ENCODE assay signal across 10 cellular contexts in the genomic region with DNA sequence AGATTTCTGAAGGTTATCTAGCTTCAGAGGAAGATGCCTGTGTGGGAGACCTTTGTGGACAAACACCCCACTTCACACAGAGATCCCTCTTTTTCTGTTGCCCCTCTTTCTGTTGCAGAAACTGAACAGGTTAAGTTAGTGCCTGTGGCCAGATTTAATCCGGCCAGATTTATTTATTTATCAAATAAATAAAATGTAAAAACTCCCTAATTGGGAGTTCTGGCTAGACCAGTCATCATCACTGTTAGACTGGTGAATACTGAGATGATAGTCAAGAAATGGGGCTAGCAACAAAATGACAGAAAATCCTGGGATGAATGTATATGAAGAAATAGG. TPM values are rescaled to one million over a fixed set of nuclear protein-coding genes. Genes with fewer than 3 reads are reported as not detected.
A peak's percentile ranks its signal among the peaks of the same experiment; 100 is the strongest.
DNase-seq lines count a peak whose midpoint lies in the region; ATAC-seq and TF ChIP-seq lines count a peak whose summit lies in the region.
"Had no signal": no experiment of that assay in that cellular context is flagged by ENCODE, and none has a peak within 500 bp of the region (broad histone marks: within the 10 kb centered on the region; RNA-seq: fewer than 3 reads in every experiment).

No MANE protein-coding gene starts in this region.

- H3K36me3 ChIP-seq in iPS-18a (ENCODE audit: control insufficient read depth, low read depth, low read length), result no peaks in the 10 kb centered on the region

- H3K4me3 Mint-ChIP-seq in T-helper 2 cell treated with Interferon-gamma antibody and Interleukin-4, amounts not matched to agents 5 μg/mL and 100 μg/mL, for 36 hours, result peak overlapping the region; percentile 93
- H3K4me3 Mint-ChIP-seq in activated B cell treated with CpG ODN at 0.5 μM for 24 hours, result no peak overlapping the region
- peak overlapping the region; percentile 81 for H3K4me3 Mint-ChIP-seq in stimulated activated effector memory CD8-positive, alpha-beta T cell treated with anti-CD3 and anti-CD28 coated beads, Interleukin-12 subunit alpha, Interleukin-12 subunit beta, amount 100 ng/mL, for 72 hours

- H3K9me3 Mint-ChIP-seq in T-helper 2 cell treated with Interferon-gamma antibody and Interleukin-4, amounts not matched to agents 5 μg/mL and 100 μg/mL, for 36 hours, result no peaks in the 10 kb centered on the region
- H3K9me3 Mint-ChIP-seq in activated B cell treated with CpG ODN at 0.5 μM for 24 hours, result no peaks in the 10 kb centered on the region
- H3K9me3 Mint-ChIP-seq in stimulated activated effector memory CD8-positive, alpha-beta T cell treated with anti-CD3 and anti-CD28 coated beads, Interleukin-12 subunit alpha, Interleukin-12 subunit beta, amount 100 ng/mL, for 72 hours, result no peaks in the 10 kb centered on the region

- no peak for DNase-seq in T-helper 2 cell treated with Interferon-gamma antibody and Interleukin-4, amounts not matched to agents 5 μg/mL and 100 μg/mL, for 36 hours (ENCODE audit: low spot score)
- DNase-seq in T-helper 2 cell (no peak), activated B cell treated with CpG ODN at 0.5 μM for 24 hours (no peak), NCI-H345 treated with DMSO at 0.1 percent for 48 hours (lab: John Stamatoyannopoulos, UW; ENCODE audit: unreplicated experiment) (no peak), SHP77 (lab: John Stamatoyannopoulos, UW) (no peak), NCI-H2171 treated with DMSO at 0.1 percent for 48 hours (lab: John Stamatoyannopoulos, UW) (no peak)
- no peak for DNase-seq in stimulated activated effector memory CD8-positive, alpha-beta T cell treated with anti-CD3 and anti-CD28 coated beads, Interleukin-12 subunit alpha, Interleukin-12 subunit beta, amount 100 ng/mL, for 72 hours (ENCODE audit: low spot score in 2 of 2)
- DNase-seq: activated CD8-positive, alpha-beta memory T cell treated with anti-CD3 and anti-CD28 coated beads, Interleukin-2, amount 50 U/mL, for 48 hours; NCI-H446 treated with DMSO at 0.1 percent for 48 hours had no signal

- peaks cover 35% of the 10 kb centered on the region for H3K4me1 Mint-ChIP-seq in T-helper 2 cell treated with Interferon-gamma antibody and Interleukin-4, amounts not matched to agents 5 μg/mL and 100 μg/mL, for 36 hours (ENCODE audit: low read depth)
- peaks cover 51% of the 10 kb centered on the region for H3K4me1 Mint-ChIP-seq in activated B cell treated with CpG ODN at 0.5 μM for 24 hours
- peaks cover 34% of the 10 kb centered on the region for H3K4me1 Mint-ChIP-seq in stimulated activated effector memory CD8-positive, alpha-beta T cell treated with anti-CD3 and anti-CD28 coated beads, Interleukin-12 subunit alpha, Interleukin-12 subunit beta, amount 100 ng/mL, for 72 hours

- H3K4me3 ChIP-seq in iPS-18a (ENCODE audit: low read length), result peak overlapping the region; percentile 81

- H3K27ac Mint-ChIP-seq in T-helper 2 cell treated with Interferon-gamma antibody and Interleukin-4, amounts not matched to agents 5 μg/mL and 100 μg/mL, for 36 hours, result peak overlapping the region; percentile 98
- H3K27ac Mint-ChIP-seq in activated B cell treated with CpG ODN at 0.5 μM for 24 hours, result peak overlapping the region; percentile 95
- H3K27ac Mint-ChIP-seq in stimulated activated effector memory CD8-positive, alpha-beta T cell treated with anti-CD3 and anti-CD28 coated beads, Interleukin-12 subunit alpha, Interleukin-12 subunit beta, amount 100 ng/mL, for 72 hours, result peak overlapping the region; percentile 91

- no peak overlapping the region for H3K27ac ChIP-seq in iPS-18a (ENCODE audit: low read length)

- intact Hi-C loops in activated B cell treated with CpG ODN at 0.5 μM for 24 hours (cut with micrococcal nuclease), result loop anchor here (2.0 to 10.0 kb wide), 6 partner anchors 384 to 1313 kb away; partner anchors contain the start of genes PLCL2 and RFTN1

- POLR2A ChIA-PET in activated B cell treated with CpG ODN at 0.5 μM for 24 hours (lab: Charles Lee), result interaction anchor here (1.3 to 1.7 kb wide), 2 partner anchors 39 to 59 kb away, joined by 3 to 7 read pairs; no protein-coding TSS in a partner anchor

- CTCF ChIA-PET in activated B cell treated with CpG ODN at 0.5 μM for 24 hours (lab: Charles Lee), result no interaction called here

- no peak for TF ChIP-seq CTCF in activated B cell treated with CpG ODN at 0.5 μM for 24 hours (IDR thresholded peaks at IDR 0.05)

- H3K27me3 ChIP-seq in iPS-18a (ENCODE audit: control insufficient read depth, insufficient read depth, low read length), result no peaks in the 10 kb centered on the region

- no peak overlapping the region for H3K9ac ChIP-seq in iPS-18a (ENCODE audit: low read length)

- no peaks in the 10 kb centered on the region for H3K27me3 Mint-ChIP-seq in T-helper 2 cell treated with Interferon-gamma antibody and Interleukin-4, amounts not matched to agents 5 μg/mL and 100 μg/mL, for 36 hours (ENCODE audit: low read depth)
- no peaks in the 10 kb centered on the region for H3K27me3 Mint-ChIP-seq in activated B cell treated with CpG ODN at 0.5 μM for 24 hours

- ATAC-seq in activated B cell treated with CpG ODN at 0.5 μM for 24 hours (ENCODE audit: low read depth), result no peak
- no peak for ATAC-seq in stimulated activated effector memory CD8-positive, alpha-beta T cell treated with anti-CD3 and anti-CD28 coated beads, Interleukin-12 subunit alpha, Interleukin-12 subunit beta, amount 100 ng/mL, for 72 hours

- H3K36me3 Mint-ChIP-seq in T-helper 2 cell treated with Interferon-gamma antibody and Interleukin-4, amounts not matched to agents 5 μg/mL and 100 μg/mL, for 36 hours (ENCODE audit: low read depth), result peaks cover 12% of the 10 kb centered on the region
- peaks cover 3% of the 10 kb centered on the region for H3K36me3 Mint-ChIP-seq in activated B cell treated with CpG ODN at 0.5 μM for 24 hours (ENCODE audit: low read depth)
- H3K36me3 Mint-ChIP-seq in stimulated activated effector memory CD8-positive, alpha-beta T cell treated with anti-CD3 and anti-CD28 coated beads, Interleukin-12 subunit alpha, Interleukin-12 subunit beta, amount 100 ng/mL, for 72 hours, result peaks cover 7% of the 10 kb centered on the region

- peaks cover 18% of the 10 kb centered on the region for H3K4me1 ChIP-seq in iPS-18a (ENCODE audit: control insufficient read depth, low read depth, low read length)

- no peaks in the 10 kb centered on the region for H3K9me3 ChIP-seq in iPS-18a (ENCODE audit: control insufficient read depth, low read depth, low read length)

RNA-seq across cellular contexts. Expression of gene TBC1D5, which starts 1.2 kb away (rescaled TPM):
- total RNA-seq in activated B cell treated with CpG ODN at 0.5 μM for 24 hours, result 102 and 106 TPM in 2 replicates
